In genomic region chr15:78795043-78795442, GRCh38 we compare ENCODE assay signal across 30 cellular contexts.
"Had no signal": no experiment of that assay in that cellular context is flagged by ENCODE, and none has a peak within 500 bp of the region (broad histone marks: within the 10 kb centered on the region; RNA-seq: fewer than 3 reads in every experiment).

No MANE protein-coding gene starts in this region.

- H3K9me3 ChIP-seq: colonic mucosa, gastrocnemius medialis, mucosa of descending colon, right atrium auricular region, sigmoid colon, suprapubic skin, transverse colon, upper lobe of right lung, uterus had no signal

- H3K4me2 ChIP-seq: neural progenitor cell had no signal

- H3K4me3 ChIP-seq: colonic mucosa, gastrocnemius medialis, lung, mucosa of descending colon, neural progenitor cell, right atrium auricular region, sigmoid colon, suprapubic skin, transverse colon, upper lobe of right lung, uterus had no signal

- H3K9ac ChIP-seq: neural progenitor cell, parathyroid adenoma had no signal

- H3K36me3 ChIP-seq: colonic mucosa, gastrocnemius medialis, neural progenitor cell, suprapubic skin, transverse colon, upper lobe of right lung, uterus had no signal

- H3K36me3 Mint-ChIP-seq: naive B cell; natural killer cell treated with Interleukin-12 subunit alpha and Interleukin-12 subunit beta and Interleukin-15 and Interleukin-18, amount 100 ng/mL, for 72 hours had no signal

- DNase-seq: colonic mucosa; effector CD8-positive, alpha-beta T cell; endodermal cell; foreskin fibroblast; gastrocnemius medialis; head of caudate nucleus; kidney; mesenchymal stem cell; mucosa of descending colon; naive B cell; sigmoid colon; stimulated activated CD4-positive, alpha-beta T cell treated with anti-CD3 and anti-CD28 coated beads, Interleukin-2, amount 100 ng/mL, for 24 hours; stimulated activated CD4-positive, alpha-beta T cell treated with anti-CD3 and anti-CD28 coated beads, Interleukin-4, amount 100 ng/mL, for 24 hours; stimulated activated naive CD4-positive, alpha-beta T cell; stimulated activated naive CD8-positive, alpha-beta T cell treated with anti-CD3 and anti-CD28 coated beads, Interleukin-15, amount 100 ng/mL, for 72 hours; transverse colon; uterus had no signal

- H3K9me3 Mint-ChIP-seq: dendritic cell treated with granulocyte-macrophage colony-stimulating factor and Interleukin-4, amounts not matched to agents 40 ng/mL and 50 ng/mL, for 4 days; endodermal cell; mesothelial cell of epicardium; naive B cell; natural killer cell treated with Interleukin-12 subunit alpha and Interleukin-12 subunit beta and Interleukin-15 and Interleukin-18, amount 100 ng/mL, for 72 hours; neural progenitor cell; stimulated activated naive CD8-positive, alpha-beta T cell treated with anti-CD3 and anti-CD28 coated beads, Interleukin-15, amount 100 ng/mL, for 72 hours had no signal

- H3K4me3 Mint-ChIP-seq: dendritic cell treated with granulocyte-macrophage colony-stimulating factor and Interleukin-4, amounts not matched to agents 40 ng/mL and 50 ng/mL, for 4 days; endodermal cell; mesothelial cell of epicardium; naive B cell; natural killer cell treated with Interleukin-12 subunit alpha and Interleukin-12 subunit beta and Interleukin-15 and Interleukin-18, amount 100 ng/mL, for 72 hours; neural progenitor cell; stimulated activated naive CD8-positive, alpha-beta T cell treated with anti-CD3 and anti-CD28 coated beads, Interleukin-15, amount 100 ng/mL, for 72 hours had no signal

- H3K27me3 ChIP-seq: colonic mucosa, gastrocnemius medialis, neural progenitor cell, right atrium auricular region, sigmoid colon, suprapubic skin, transverse colon, upper lobe of right lung, uterus had no signal

- H3K27ac Mint-ChIP-seq: dendritic cell treated with granulocyte-macrophage colony-stimulating factor and Interleukin-4, amounts not matched to agents 40 ng/mL and 50 ng/mL, for 4 days; endodermal cell; mesothelial cell of epicardium; naive B cell; natural killer cell treated with Interleukin-12 subunit alpha and Interleukin-12 subunit beta and Interleukin-15 and Interleukin-18, amount 100 ng/mL, for 72 hours; neural progenitor cell; progenitor cell of endocrine pancreas had no signal

- ATAC-seq: esophagus mucosa; gastrocnemius medialis; left lobe of liver; mucosa of descending colon; natural killer cell treated with Interleukin-12 subunit alpha and Interleukin-12 subunit beta and Interleukin-15 and Interleukin-18, amount 100 ng/mL, for 72 hours; stimulated activated naive CD8-positive, alpha-beta T cell treated with anti-CD3 and anti-CD28 coated beads, Interleukin-15, amount 100 ng/mL, for 72 hours; upper lobe of right lung had no signal

- H3K27me3 Mint-ChIP-seq: natural killer cell treated with Interleukin-12 subunit alpha and Interleukin-12 subunit beta and Interleukin-15 and Interleukin-18, amount 100 ng/mL, for 72 hours; progenitor cell of endocrine pancreas; stimulated activated naive CD8-positive, alpha-beta T cell treated with anti-CD3 and anti-CD28 coated beads, Interleukin-15, amount 100 ng/mL, for 72 hours had no signal

- H3K4me1 ChIP-seq: colonic mucosa, gastrocnemius medialis, neural progenitor cell, parathyroid adenoma, sigmoid colon, transverse colon, upper lobe of right lung, uterus had no signal

- H3K4me1 Mint-ChIP-seq: endodermal cell, mesothelial cell of epicardium, naive B cell, neural progenitor cell had no signal

- H3K27ac ChIP-seq: colonic mucosa, epithelial cell of prostate, gastrocnemius medialis, neural progenitor cell, parathyroid adenoma, sigmoid colon, suprapubic skin, transverse colon, upper lobe of right lung, uterus had no signal

- H3K79me2 ChIP-seq: parathyroid adenoma had no signal

- FAIRE-seq: kidney had no signal

- H2AFZ ChIP-seq: neural progenitor cell, parathyroid adenoma had no signal
